Comparison of ENCODE assay signal across 10 cellular contexts in the genomic region with DNA sequence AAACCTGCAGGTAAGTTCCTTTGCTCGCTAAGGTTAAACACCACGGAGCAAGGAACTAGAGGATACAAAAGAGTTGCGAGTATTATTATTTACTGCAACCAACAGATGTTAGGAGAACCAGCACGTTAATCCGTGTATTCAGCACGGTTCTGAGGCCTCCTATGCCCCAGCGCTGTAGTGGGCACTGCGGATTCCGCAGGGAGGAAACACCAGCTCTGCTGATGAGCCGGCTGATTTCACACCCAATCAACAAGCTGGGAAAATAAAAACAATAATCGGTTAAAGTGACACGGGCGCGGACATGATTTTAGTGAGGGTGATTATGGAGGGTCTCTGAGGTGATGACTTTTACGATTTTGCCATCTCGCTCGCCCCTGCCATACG. TPM values are rescaled to one million over a fixed set of nuclear protein-coding genes. Genes with fewer than 3 reads are reported as not detected.
DNase-seq lines count a peak whose midpoint lies in the region; ATAC-seq, FAIRE-seq and TF ChIP-seq lines count a peak whose summit lies in the region.
"Had no signal": no experiment of that assay in that cellular context is flagged by ENCODE, and none has a peak within 500 bp of the region (broad histone marks: within the 10 kb centered on the region; RNA-seq: fewer than 3 reads in every experiment).

No MANE protein-coding gene starts in this region.

- no peaks in the 10 kb centered on the region for H3K27me3 ChIP-seq in suprapubic skin

- TF ChIP-seq CTCF in kidney (IDR thresholded peaks at IDR 0.05; ENCODE audit: borderline replicate concordance, extremely low read depth, insufficient read depth): no peak
- no peak for TF ChIP-seq CTCF in suprapubic skin (IDR thresholded peaks at IDR 0.05)

- peaks cover 2% of the 10 kb centered on the region for H3K4me1 Mint-ChIP-seq in activated naive CD8-positive, alpha-beta T cell treated with anti-CD3 and anti-CD28 coated beads, Interleukin-2, amount 50 U/mL, for 24 hours

- peaks cover 14% of the 10 kb centered on the region for H3K27me3 Mint-ChIP-seq in activated naive CD8-positive, alpha-beta T cell treated with anti-CD3 and anti-CD28 coated beads, Interleukin-2, amount 50 U/mL, for 24 hours

- TF ChIP-seq POLR2A in suprapubic skin (IDR thresholded peaks at IDR 0.05): no peak

- no peaks in the 10 kb centered on the region for H3K36me3 ChIP-seq in kidney (ENCODE audit: control insufficient read depth in 1 of 2, insufficient read depth in 2 of 2, low read length in 2 of 2)
- no peaks in the 10 kb centered on the region for H3K36me3 ChIP-seq in suprapubic skin

- H3K4me3 Mint-ChIP-seq in activated naive CD8-positive, alpha-beta T cell treated with anti-CD3 and anti-CD28 coated beads, Interleukin-2, amount 50 U/mL, for 24 hours: peak overlapping the region; percentile 54

- DNase-seq in NCI-H82 (lab: John Stamatoyannopoulos, UW) (peak; percentile 69), NCI-H82 treated with DMSO at 0.1 percent for 48 hours (lab: John Stamatoyannopoulos, UW; ENCODE audit: unreplicated experiment) (no peak), kidney (no peak), suprapubic skin (ENCODE audit: low spot score in 2 of 2) (no peak), MV-4-11 (lab: John Stamatoyannopoulos, UW) (no peak)
- DNase-seq in activated naive CD8-positive, alpha-beta T cell treated with anti-CD3 and anti-CD28 coated beads, Interleukin-2, amount 50 U/mL, for 24 hours: no peak
- DNase-seq: NCI-H2171 treated with DMSO at 0.1 percent for 48 hours had no signal

- H3K27ac Mint-ChIP-seq in activated naive CD8-positive, alpha-beta T cell treated with anti-CD3 and anti-CD28 coated beads, Interleukin-2, amount 50 U/mL, for 24 hours: no peak overlapping the region

- H3K9ac ChIP-seq in kidney (ENCODE audit: low read length in 2 of 2): peak overlapping the region; percentile 80 to 81

- H3K4me3 ChIP-seq in kidney (ENCODE audit: low read length in 2 of 2) (peak overlapping the region; percentile 65 to 84), suprapubic skin (peak overlapping the region; percentile 67)

- TF ChIP-seq EP300 in suprapubic skin (IDR thresholded peaks at IDR 0.05): no peak

- H3K4me1 ChIP-seq in kidney (ENCODE audit: control insufficient read depth in 1 of 2, insufficient read depth in 1 of 2, low read depth in 1 of 2, low read length in 2 of 2): peaks cover 6 to 8% of the 10 kb centered on the region in 2 donors
- peaks cover 14% of the 10 kb centered on the region for H3K4me1 ChIP-seq in suprapubic skin

- no peaks in the 10 kb centered on the region for H3K9me3 ChIP-seq in kidney (ENCODE audit: control insufficient read depth in 1 of 2, low read length in 2 of 2)
- no peaks in the 10 kb centered on the region for H3K9me3 ChIP-seq in suprapubic skin

- intact Hi-C loops in kidney (cut with DNase I): no loop called here

- FAIRE-seq in kidney (lab: Jason Lieb, UNC): no peak

- H3K9me3 Mint-ChIP-seq in activated naive CD8-positive, alpha-beta T cell treated with anti-CD3 and anti-CD28 coated beads, Interleukin-2, amount 50 U/mL, for 24 hours: no peaks in the 10 kb centered on the region

- no peak for ATAC-seq in activated naive CD8-positive, alpha-beta T cell treated with anti-CD3 and anti-CD28 coated beads, Interleukin-2, amount 50 U/mL, for 24 hours
- no peak for ATAC-seq in activated CD4-positive, CD25-positive, alpha-beta regulatory T cell treated with anti-CD3 and anti-CD28 coated beads, Interleukin-2, amount 50 U/mL, for 24 hours
- ATAC-seq in HG03432 (IDR thresholded peaks at IDR 0.05; ENCODE audit: unreplicated experiment): no peak

- peak overlapping the region in 1 of 2 donors; percentile 10 for H3K27ac ChIP-seq in kidney (ENCODE audit: low read depth in 2 of 2, low read length in 2 of 2)
- H3K27ac ChIP-seq in suprapubic skin: no peak overlapping the region
- H3K27ac ChIP-seq: C4-2B had no signal

- WGBS in suprapubic skin: 61% methylated on average over 18 of the region's 18 CpGs

- no peaks in the 10 kb centered on the region for H3K36me3 Mint-ChIP-seq in activated naive CD8-positive, alpha-beta T cell treated with anti-CD3 and anti-CD28 coated beads, Interleukin-2, amount 50 U/mL, for 24 hours (ENCODE audit: low read depth)

RNA-seq across cellular contexts. Expression of a gene that starts 0.7 kb away (rescaled TPM):
- total RNA-seq in kidney (12.1 TPM), suprapubic skin (10 to 100 TPM in 1 of 4 donors, 1 to 10 TPM in 3; 3.0 to 17.9 (median 4.3) TPM)
- polyA plus RNA-seq in kidney (ENCODE audit: insufficient read depth, low read depth, low replicate concordance): 3.8 TPM

RNA-seq across cellular contexts. Expression of a gene that starts 37.0 kb away (rescaled TPM):
- total RNA-seq in kidney (not detected), suprapubic skin (under 1 TPM in 2 of 4 donors, not detected in 2; 0.47 to 0.76 TPM)
- polyA plus RNA-seq in kidney (ENCODE audit: insufficient read depth, low read depth, low replicate concordance): not detected
